1 cellular context compared by ENCODE assay signal in genomic region chr5:181187500-181188213, GRCh38.
TF ChIP-seq lines count a peak whose summit lies in the region.

No MANE protein-coding gene starts in this region.

TF ChIP-seq in HepG2, 621 proteins besides CTCF, POLR2A, EP300 and RAD21 (continued from another document):
- no peak for TF ChIP-seq SRSF1 (optimal IDR thresholded peaks at IDR 0.05; ENCODE audit: low read depth, low read length)
- TF ChIP-seq ZNF10 (CRISPR knock-in tag; IDR thresholded peaks at IDR 0.05; ENCODE audit: borderline replicate concordance, low read depth), result no peak
- TF ChIP-seq, protein P1, sequence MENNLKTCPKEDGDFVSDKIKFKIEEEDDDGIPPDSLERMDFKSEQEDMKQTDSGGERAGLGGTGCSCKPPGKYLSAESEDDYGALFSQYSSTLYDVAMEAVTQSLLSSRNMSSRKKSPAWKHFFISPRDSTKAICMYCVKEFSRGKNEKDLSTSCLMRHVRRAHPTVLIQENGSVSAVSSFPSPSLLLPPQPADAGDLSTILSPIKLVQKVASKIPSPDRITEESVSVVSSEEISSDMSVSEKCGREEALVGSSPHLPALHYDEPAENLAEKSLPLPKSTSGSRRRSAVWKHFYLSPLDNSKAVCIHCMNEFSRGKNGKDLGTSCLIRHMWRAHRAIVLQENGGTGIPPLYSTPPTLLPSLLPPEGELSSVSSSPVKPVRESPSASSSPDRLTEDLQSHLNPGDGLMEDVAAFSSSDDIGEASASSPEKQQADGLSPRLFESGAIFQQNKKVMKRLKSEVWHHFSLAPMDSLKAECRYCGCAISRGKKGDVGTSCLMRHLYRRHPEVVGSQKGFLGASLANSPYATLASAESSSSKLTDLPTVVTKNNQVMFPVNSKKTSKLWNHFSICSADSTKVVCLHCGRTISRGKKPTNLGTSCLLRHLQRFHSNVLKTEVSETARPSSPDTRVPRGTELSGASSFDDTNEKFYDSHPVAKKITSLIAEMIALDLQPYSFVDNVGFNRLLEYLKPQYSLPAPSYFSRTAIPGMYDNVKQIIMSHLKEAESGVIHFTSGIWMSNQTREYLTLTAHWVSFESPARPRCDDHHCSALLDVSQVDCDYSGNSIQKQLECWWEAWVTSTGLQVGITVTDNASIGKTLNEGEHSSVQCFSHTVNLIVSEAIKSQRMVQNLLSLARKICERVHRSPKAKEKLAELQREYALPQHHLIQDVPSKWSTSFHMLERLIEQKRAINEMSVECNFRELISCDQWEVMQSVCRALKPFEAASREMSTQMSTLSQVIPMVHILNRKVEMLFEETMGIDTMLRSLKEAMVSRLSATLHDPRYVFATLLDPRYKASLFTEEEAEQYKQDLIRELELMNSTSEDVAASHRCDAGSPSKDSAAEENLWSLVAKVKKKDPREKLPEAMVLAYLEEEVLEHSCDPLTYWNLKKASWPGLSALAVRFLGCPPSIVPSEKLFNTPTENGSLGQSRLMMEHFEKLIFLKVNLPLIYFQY (CRISPR knock-in tag; IDR thresholded peaks at IDR 0.05; ENCODE audit: borderline replicate concordance), result peak; percentile 54
- TF ChIP-seq SMC3 (IDR thresholded peaks at IDR 0.05; ENCODE audit: low read length), result no peak
- TF ChIP-seq NR3C1 (CRISPR knock-in tag; IDR thresholded peaks at IDR 0.05), result no peak
- TF ChIP-seq, protein P2, sequence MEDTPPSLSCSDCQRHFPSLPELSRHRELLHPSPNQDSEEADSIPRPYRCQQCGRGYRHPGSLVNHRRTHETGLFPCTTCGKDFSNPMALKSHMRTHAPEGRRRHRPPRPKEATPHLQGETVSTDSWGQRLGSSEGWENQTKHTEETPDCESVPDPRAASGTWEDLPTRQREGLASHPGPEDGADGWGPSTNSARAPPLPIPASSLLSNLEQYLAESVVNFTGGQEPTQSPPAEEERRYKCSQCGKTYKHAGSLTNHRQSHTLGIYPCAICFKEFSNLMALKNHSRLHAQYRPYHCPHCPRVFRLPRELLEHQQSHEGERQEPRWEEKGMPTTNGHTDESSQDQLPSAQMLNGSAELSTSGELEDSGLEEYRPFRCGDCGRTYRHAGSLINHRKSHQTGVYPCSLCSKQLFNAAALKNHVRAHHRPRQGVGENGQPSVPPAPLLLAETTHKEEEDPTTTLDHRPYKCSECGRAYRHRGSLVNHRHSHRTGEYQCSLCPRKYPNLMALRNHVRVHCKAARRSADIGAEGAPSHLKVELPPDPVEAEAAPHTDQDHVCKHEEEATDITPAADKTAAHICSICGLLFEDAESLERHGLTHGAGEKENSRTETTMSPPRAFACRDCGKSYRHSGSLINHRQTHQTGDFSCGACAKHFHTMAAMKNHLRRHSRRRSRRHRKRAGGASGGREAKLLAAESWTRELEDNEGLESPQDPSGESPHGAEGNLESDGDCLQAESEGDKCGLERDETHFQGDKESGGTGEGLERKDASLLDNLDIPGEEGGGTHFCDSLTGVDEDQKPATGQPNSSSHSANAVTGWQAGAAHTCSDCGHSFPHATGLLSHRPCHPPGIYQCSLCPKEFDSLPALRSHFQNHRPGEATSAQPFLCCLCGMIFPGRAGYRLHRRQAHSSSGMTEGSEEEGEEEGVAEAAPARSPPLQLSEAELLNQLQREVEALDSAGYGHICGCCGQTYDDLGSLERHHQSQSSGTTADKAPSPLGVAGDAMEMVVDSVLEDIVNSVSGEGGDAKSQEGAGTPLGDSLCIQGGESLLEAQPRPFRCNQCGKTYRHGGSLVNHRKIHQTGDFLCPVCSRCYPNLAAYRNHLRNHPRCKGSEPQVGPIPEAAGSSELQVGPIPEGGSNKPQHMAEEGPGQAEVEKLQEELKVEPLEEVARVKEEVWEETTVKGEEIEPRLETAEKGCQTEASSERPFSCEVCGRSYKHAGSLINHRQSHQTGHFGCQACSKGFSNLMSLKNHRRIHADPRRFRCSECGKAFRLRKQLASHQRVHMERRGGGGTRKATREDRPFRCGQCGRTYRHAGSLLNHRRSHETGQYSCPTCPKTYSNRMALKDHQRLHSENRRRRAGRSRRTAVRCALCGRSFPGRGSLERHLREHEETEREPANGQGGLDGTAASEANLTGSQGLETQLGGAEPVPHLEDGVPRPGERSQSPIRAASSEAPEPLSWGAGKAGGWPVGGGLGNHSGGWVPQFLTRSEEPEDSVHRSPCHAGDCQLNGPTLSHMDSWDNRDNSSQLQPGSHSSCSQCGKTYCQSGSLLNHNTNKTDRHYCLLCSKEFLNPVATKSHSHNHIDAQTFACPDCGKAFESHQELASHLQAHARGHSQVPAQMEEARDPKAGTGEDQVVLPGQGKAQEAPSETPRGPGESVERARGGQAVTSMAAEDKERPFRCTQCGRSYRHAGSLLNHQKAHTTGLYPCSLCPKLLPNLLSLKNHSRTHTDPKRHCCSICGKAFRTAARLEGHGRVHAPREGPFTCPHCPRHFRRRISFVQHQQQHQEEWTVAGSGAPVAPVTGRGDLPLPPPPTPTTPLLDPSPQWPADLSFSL (CRISPR knock-in tag; IDR thresholded peaks at IDR 0.05), result no peak
- TF ChIP-seq, protein P3, sequence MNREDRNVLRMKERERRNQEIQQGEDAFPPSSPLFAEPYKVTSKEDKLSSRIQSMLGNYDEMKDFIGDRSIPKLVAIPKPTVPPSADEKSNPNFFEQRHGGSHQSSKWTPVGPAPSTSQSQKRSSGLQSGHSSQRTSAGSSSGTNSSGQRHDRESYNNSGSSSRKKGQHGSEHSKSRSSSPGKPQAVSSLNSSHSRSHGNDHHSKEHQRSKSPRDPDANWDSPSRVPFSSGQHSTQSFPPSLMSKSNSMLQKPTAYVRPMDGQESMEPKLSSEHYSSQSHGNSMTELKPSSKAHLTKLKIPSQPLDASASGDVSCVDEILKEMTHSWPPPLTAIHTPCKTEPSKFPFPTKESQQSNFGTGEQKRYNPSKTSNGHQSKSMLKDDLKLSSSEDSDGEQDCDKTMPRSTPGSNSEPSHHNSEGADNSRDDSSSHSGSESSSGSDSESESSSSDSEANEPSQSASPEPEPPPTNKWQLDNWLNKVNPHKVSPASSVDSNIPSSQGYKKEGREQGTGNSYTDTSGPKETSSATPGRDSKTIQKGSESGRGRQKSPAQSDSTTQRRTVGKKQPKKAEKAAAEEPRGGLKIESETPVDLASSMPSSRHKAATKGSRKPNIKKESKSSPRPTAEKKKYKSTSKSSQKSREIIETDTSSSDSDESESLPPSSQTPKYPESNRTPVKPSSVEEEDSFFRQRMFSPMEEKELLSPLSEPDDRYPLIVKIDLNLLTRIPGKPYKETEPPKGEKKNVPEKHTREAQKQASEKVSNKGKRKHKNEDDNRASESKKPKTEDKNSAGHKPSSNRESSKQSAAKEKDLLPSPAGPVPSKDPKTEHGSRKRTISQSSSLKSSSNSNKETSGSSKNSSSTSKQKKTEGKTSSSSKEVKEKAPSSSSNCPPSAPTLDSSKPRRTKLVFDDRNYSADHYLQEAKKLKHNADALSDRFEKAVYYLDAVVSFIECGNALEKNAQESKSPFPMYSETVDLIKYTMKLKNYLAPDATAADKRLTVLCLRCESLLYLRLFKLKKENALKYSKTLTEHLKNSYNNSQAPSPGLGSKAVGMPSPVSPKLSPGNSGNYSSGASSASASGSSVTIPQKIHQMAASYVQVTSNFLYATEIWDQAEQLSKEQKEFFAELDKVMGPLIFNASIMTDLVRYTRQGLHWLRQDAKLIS (CRISPR knock-in tag; IDR thresholded peaks at IDR 0.05), result no peak
- TF ChIP-seq MIER3 (CRISPR knock-in tag; IDR thresholded peaks at IDR 0.05; ENCODE audit: borderline replicate concordance), result peak; percentile 67; the same call in 1 of the 2 replicates
- no peak for TF ChIP-seq ZSCAN22 (CRISPR knock-in tag; IDR thresholded peaks at IDR 0.05)
- TF ChIP-seq AGO1 (IDR thresholded peaks at IDR 0.05; ENCODE audit: low read depth, low read length, poor library complexity, severe bottlenecking), result no peak
- no peak for TF ChIP-seq ZNF660 (CRISPR knock-in tag; IDR thresholded peaks at IDR 0.05; ENCODE audit: borderline replicate concordance, low read depth)
- 0 out of 2 replicates have a peak, but pooled peaks have one; percentile 69 for TF ChIP-seq ZNF775 (CRISPR knock-in tag; IDR thresholded peaks at IDR 0.05; ENCODE audit: borderline replicate concordance)
- TF ChIP-seq ZNF557 (CRISPR knock-in tag; IDR thresholded peaks at IDR 0.05), result peak; percentile 78; the same call in 1 of the 2 replicates
- no peak for TF ChIP-seq TCF12 (IDR thresholded peaks at IDR 0.05)
- no peak for TF ChIP-seq TCF12 (CRISPR knock-in tag; IDR thresholded peaks at IDR 0.05)
- no peak; the same call in 1 of the 2 replicates for TF ChIP-seq ZNF292 (CRISPR knock-in tag; IDR thresholded peaks at IDR 0.05; ENCODE audit: borderline replicate concordance, low read depth)
- TF ChIP-seq ZNF792 (CRISPR knock-in tag; IDR thresholded peaks at IDR 0.05), result peak; percentile 59; the same call in 1 of the 2 replicates
- TF ChIP-seq, protein P4, sequence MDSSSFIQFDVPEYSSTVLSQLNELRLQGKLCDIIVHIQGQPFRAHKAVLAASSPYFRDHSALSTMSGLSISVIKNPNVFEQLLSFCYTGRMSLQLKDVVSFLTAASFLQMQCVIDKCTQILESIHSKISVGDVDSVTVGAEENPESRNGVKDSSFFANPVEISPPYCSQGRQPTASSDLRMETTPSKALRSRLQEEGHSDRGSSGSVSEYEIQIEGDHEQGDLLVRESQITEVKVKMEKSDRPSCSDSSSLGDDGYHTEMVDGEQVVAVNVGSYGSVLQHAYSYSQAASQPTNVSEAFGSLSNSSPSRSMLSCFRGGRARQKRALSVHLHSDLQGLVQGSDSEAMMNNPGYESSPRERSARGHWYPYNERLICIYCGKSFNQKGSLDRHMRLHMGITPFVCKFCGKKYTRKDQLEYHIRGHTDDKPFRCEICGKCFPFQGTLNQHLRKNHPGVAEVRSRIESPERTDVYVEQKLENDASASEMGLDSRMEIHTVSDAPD (CRISPR knock-in tag; IDR thresholded peaks at IDR 0.05), result peak; percentile 67
- TF ChIP-seq ZNF709 (CRISPR knock-in tag; IDR thresholded peaks at IDR 0.05), result no peak
- no peak for TF ChIP-seq CBX1 (IDR thresholded peaks at IDR 0.05; ENCODE audit: low read depth)
- TF ChIP-seq, protein P5, sequence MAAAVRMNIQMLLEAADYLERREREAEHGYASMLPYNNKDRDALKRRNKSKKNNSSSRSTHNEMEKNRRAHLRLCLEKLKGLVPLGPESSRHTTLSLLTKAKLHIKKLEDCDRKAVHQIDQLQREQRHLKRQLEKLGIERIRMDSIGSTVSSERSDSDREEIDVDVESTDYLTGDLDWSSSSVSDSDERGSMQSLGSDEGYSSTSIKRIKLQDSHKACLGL (CRISPR knock-in tag; IDR thresholded peaks at IDR 0.05), result no peak
- TF ChIP-seq, protein P6, sequence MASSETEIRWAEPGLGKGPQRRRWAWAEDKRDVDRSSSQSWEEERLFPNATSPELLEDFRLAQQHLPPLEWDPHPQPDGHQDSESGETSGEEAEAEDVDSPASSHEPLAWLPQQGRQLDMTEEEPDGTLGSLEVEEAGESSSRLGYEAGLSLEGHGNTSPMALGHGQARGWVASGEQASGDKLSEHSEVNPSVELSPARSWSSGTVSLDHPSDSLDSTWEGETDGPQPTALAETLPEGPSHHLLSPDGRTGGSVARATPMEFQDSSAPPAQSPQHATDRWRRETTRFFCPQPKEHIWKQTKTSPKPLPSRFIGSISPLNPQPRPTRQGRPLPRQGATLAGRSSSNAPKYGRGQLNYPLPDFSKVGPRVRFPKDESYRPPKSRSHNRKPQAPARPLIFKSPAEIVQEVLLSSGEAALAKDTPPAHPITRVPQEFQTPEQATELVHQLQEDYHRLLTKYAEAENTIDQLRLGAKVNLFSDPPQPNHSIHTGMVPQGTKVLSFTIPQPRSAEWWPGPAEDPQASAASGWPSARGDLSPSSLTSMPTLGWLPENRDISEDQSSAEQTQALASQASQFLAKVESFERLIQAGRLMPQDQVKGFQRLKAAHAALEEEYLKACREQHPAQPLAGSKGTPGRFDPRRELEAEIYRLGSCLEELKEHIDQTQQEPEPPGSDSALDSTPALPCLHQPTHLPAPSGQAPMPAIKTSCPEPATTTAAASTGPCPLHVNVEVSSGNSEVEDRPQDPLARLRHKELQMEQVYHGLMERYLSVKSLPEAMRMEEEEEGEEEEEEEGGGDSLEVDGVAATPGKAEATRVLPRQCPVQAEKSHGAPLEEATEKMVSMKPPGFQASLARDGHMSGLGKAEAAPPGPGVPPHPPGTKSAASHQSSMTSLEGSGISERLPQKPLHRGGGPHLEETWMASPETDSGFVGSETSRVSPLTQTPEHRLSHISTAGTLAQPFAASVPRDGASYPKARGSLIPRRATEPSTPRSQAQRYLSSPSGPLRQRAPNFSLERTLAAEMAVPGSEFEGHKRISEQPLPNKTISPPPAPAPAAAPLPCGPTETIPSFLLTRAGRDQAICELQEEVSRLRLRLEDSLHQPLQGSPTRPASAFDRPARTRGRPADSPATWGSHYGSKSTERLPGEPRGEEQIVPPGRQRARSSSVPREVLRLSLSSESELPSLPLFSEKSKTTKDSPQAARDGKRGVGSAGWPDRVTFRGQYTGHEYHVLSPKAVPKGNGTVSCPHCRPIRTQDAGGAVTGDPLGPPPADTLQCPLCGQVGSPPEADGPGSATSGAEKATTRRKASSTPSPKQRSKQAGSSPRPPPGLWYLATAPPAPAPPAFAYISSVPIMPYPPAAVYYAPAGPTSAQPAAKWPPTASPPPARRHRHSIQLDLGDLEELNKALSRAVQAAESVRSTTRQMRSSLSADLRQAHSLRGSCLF (CRISPR knock-in tag; IDR thresholded peaks at IDR 0.05; ENCODE audit: borderline replicate concordance), result 0 out of 2 replicates have a peak, but pooled peaks have one; percentile 34
